In genomic region chr4:169618986-169619385, GRCh38 we compare ENCODE assay signal across 9 cellular contexts. TPM values are rescaled to one million over a fixed set of nuclear protein-coding genes. Genes with fewer than 3 reads are reported as not detected.
A peak's percentile ranks its signal among the peaks of the same experiment; 100 is the strongest.
DNase-seq lines count a peak whose midpoint lies in the region; ATAC-seq and TF ChIP-seq lines count a peak whose summit lies in the region.
"Had no signal": no experiment of that assay in that cellular context is flagged by ENCODE, and none has a peak within 500 bp of the region (broad histone marks: within the 10 kb centered on the region; RNA-seq: fewer than 3 reads in every experiment).

No MANE protein-coding gene starts in this region.

- peak overlapping the region; percentile 91 for H3K4me2 ChIP-seq in PC-9

- BruUV-seq in PC-9 (replicated peaks; lab: Mats Ljungman, UMichigan) = no TSS peak

- TF ChIP-seq POLR2A in prostate gland (IDR thresholded peaks at IDR 0.05) = no peak

- H3K79me2 ChIP-seq in PC-9 (ENCODE audit: low read depth) = peaks cover 35% of the 10 kb centered on the region

- H3K36me3 ChIP-seq in PC-9 (ENCODE audit: low read depth) (no peaks in the 10 kb centered on the region), prostate gland (no peaks in the 10 kb centered on the region)
- H3K36me3 ChIP-seq: SJSA1 had no signal

- H3K4me3 ChIP-seq in GM08714 (ENCODE audit: low read length) (peak overlapping the region; percentile 87; the same call in 1 of the 2 replicates), PC-9 (peak overlapping the region; percentile 72), prostate gland (peak overlapping the region; percentile 64 to 69)

- H3K4me1 ChIP-seq in PC-9 (replicated peaks; ENCODE audit: insufficient read depth) = peaks cover 18% of the 10 kb centered on the region
- H3K4me1 ChIP-seq in prostate gland (replicated peaks) = peaks cover 2% of the 10 kb centered on the region

- no peaks in the 10 kb centered on the region for H4K20me1 ChIP-seq in PC-9 (ENCODE audit: insufficient read depth)

- POLR2A ChIA-PET in PC-9 (lab: Charles Lee; ENCODE audit: unreplicated experiment) = no interaction called here

- no peaks in the 10 kb centered on the region for H3K9me2 ChIP-seq in PC-9 (ENCODE audit: insufficient read depth)

- WGBS in prostate gland = 86% methylated on average over 4 of the region's 4 CpGs

- H3K9me3 ChIP-seq in PC-9 (ENCODE audit: insufficient read depth, low read depth) (no peaks in the 10 kb centered on the region), prostate gland (no peaks in the 10 kb centered on the region)
- H3K9me3 ChIP-seq: SJSA1 had no signal

- H3K27me3 ChIP-seq in PC-9 (ENCODE audit: insufficient read depth, low read depth) (no peaks in the 10 kb centered on the region), prostate gland (replicated peaks; ENCODE audit: insufficient read depth) (no peaks in the 10 kb centered on the region)
- H3K27me3 ChIP-seq: SJSA1 had no signal

- DNase-seq in PC-9 = no peak
- DNase-seq in epithelial cell of prostate (ENCODE audit: low read depth, low spot score) = no peak
- DNase-seq in prostate gland (ENCODE audit: low spot score) = no peak
- no peak for DNase-seq in GM10266 (ENCODE audit: extremely low spot score)
- no peak for DNase-seq in posterior vena cava (ENCODE audit: low spot score)
- DNase-seq in NCI-H2171 treated with DMSO at 0.1 percent for 48 hours (lab: John Stamatoyannopoulos, UW) = no peak

- CTCF ChIA-PET in PC-9 (lab: Charles Lee) = interaction anchor here (0.5 to 0.7 kb wide), 2 partner anchors 32 to 75 kb away, joined by 4 to 14 read pairs; no protein-coding TSS in a partner anchor

- TF ChIP-seq CTCF in PC-9 (conservative IDR thresholded peaks at IDR 0.05) (no peak), prostate gland (IDR thresholded peaks at IDR 0.05) (no peak), GM10266 (IDR thresholded peaks at IDR 0.05; ENCODE audit: control insufficient read depth, insufficient read depth, low read depth, missing control alignments) (no peak)

- H3K27ac ChIP-seq in PC-9 (peak overlapping the region; percentile 84; the same call in 1 of the 2 replicates), epithelial cell of prostate (peak overlapping the region; percentile 92), prostate gland (peak overlapping the region; percentile 98 to 99)
- H3K27ac ChIP-seq: SJSA1 had no signal

- intact Hi-C loops in PC-9 (cut with micrococcal nuclease; ENCODE audit: unreplicated experiment) (loop anchor here (10.0 kb wide), 1 partner anchor 326 kb away; no protein-coding TSS in a partner anchor), prostate gland (cut with DNase I) (no loop called here), posterior vena cava (cut with DNase I) (loop anchor here in 1 of 2 donors (5.0 kb wide), 1 partner anchor 43 kb away; no protein-coding TSS in a partner anchor)

- H2AFZ ChIP-seq in PC-9 = peak overlapping the region; percentile 70

- H3F3A ChIP-seq in PC-9 (ENCODE audit: insufficient read depth, low read depth) = peaks cover 5% of the 10 kb centered on the region; the same call in 1 of the 2 replicates

- ATAC-seq in HG03045 (IDR thresholded peaks at IDR 0.05; ENCODE audit: unreplicated experiment) = no peak

RNA-seq across cellular contexts. Expression of gene CLCN3, which starts 1.4 kb away (rescaled TPM):
- 38.8 and 51.6 TPM in 2 replicates for total RNA-seq in PC-9 (2021)
- 10 to 100 TPM; 67.2 to 96.4 TPM for total RNA-seq in prostate gland
- total RNA-seq in posterior vena cava = 10 to 100 TPM; 17.0 to 23.3 TPM

RNA-seq across cellular contexts. Expression of gene NEK1, which starts 6.6 kb away (rescaled TPM):
- total RNA-seq in PC-9 (2021) (12.2 and 18.6 TPM in 2 replicates), prostate gland (10 to 100 TPM in 1 of 2 donors, 1 to 10 TPM in 1; 5.0 to 17.6 TPM), posterior vena cava (10 to 100 TPM; 19.2 to 19.9 TPM)
